ENCODE assay signal across 8 cellular contexts in genomic region chr9:34522971-34523797, GRCh38. TPM values are rescaled to one million over a fixed set of nuclear protein-coding genes. Genes with fewer than 3 reads are reported as not detected.
DNase-seq lines count a peak whose midpoint lies in the region; ATAC-seq and TF ChIP-seq lines count a peak whose summit lies in the region.

Gene ENHO, minus strand, starts transcription at chr9:34522990. Its CDS starts 1,295 bp downstream, at chr9:34521695.

- peak; percentile 89 for ATAC-seq in HG02759 (IDR thresholded peaks at IDR 0.05; ENCODE audit: unreplicated experiment)
- ATAC-seq in T-helper 17 cell = peak; percentile 98

- H3K27me3 ChIP-seq in left ventricle myocardium inferior (ENCODE audit: low read depth) = no peaks in the 10 kb centered on the region

- intact Hi-C loops in left ventricle myocardium inferior (cut with micrococcal nuclease) = no loop called here

- H3K9me3 ChIP-seq in T-helper 17 cell (ENCODE audit: control insufficient read depth, low read length, poor library complexity, severe bottlenecking) (no peaks in the 10 kb centered on the region), left ventricle myocardium inferior (replicated peaks) (no peaks in the 10 kb centered on the region)

- no peak within 1 kb of the TSS for H3K27ac ChIP-seq in left ventricle myocardium inferior (replicated peaks)

- peaks cover 11% of the 10 kb centered on the region for H3K4me1 ChIP-seq in left ventricle myocardium inferior

- H3K36me3 ChIP-seq in left ventricle myocardium inferior = no peaks in the 10 kb centered on the region

- H3K27me3 Mint-ChIP-seq in T-helper 17 cell (peaks cover 20% of the 10 kb centered on the region), progenitor cell of endocrine pancreas (peaks cover 51% of the 10 kb centered on the region), type B pancreatic cell (peaks cover 48% of the 10 kb centered on the region)

- H3K9me3 Mint-ChIP-seq in progenitor cell of endocrine pancreas (ENCODE audit: low read depth) (no peaks in the 10 kb centered on the region), type B pancreatic cell (no peaks in the 10 kb centered on the region)

- H3K4me1 Mint-ChIP-seq in T-helper 17 cell = peaks cover 13% of the 10 kb centered on the region
- peaks cover 4% of the 10 kb centered on the region for H3K4me1 Mint-ChIP-seq in progenitor cell of endocrine pancreas (ENCODE audit: low read depth)
- peaks cover 16% of the 10 kb centered on the region for H3K4me1 Mint-ChIP-seq in type B pancreatic cell (ENCODE audit: unreplicated experiment)

- peak; percentile 96 for DNase-seq in GM10266 (ENCODE audit: extremely low spot score)
- peak; percentile 89 for DNase-seq in NCI-H1436 (lab: John Stamatoyannopoulos, UW)
- peak; percentile 84 to 90 (median 87) for DNase-seq in T-helper 17 cell
- DNase-seq in amygdala (lab: John Stamatoyannopoulos, UW) = peak in 55 of 56 donors; percentile 53 to 95 (median 85)
- peak; percentile 85 for DNase-seq in left ventricle myocardium inferior
- DNase-seq in progenitor cell of endocrine pancreas (ENCODE audit: low spot score, unreplicated experiment) = peak; percentile 87
- DNase-seq in type B pancreatic cell (ENCODE audit: extremely low spot score, unreplicated experiment) = peak; percentile 94

- no peaks in the 10 kb centered on the region for H3K36me3 Mint-ChIP-seq in T-helper 17 cell (ENCODE audit: low read depth)
- no peaks in the 10 kb centered on the region for H3K36me3 Mint-ChIP-seq in progenitor cell of endocrine pancreas (ENCODE audit: insufficient read depth)
- H3K36me3 Mint-ChIP-seq in type B pancreatic cell = no peaks in the 10 kb centered on the region

- H3K4me3 ChIP-seq in left ventricle myocardium inferior = peak within 1 kb of the TSS; percentile 69

- TF ChIP-seq CTCF in GM10266 (IDR thresholded peaks at IDR 0.05; ENCODE audit: control insufficient read depth, insufficient read depth, low read depth, missing control alignments) (no peak), left ventricle myocardium inferior (IDR thresholded peaks at IDR 0.05; ENCODE audit: borderline replicate concordance) (no peak), progenitor cell of endocrine pancreas (IDR thresholded peaks at IDR 0.05; ENCODE audit: unreplicated experiment) (no peak), type B pancreatic cell (conservative IDR thresholded peaks at IDR 0.05) (no peak)

- H3K27ac Mint-ChIP-seq in T-helper 17 cell (no peak within 1 kb of the TSS), progenitor cell of endocrine pancreas (no peak within 1 kb of the TSS), type B pancreatic cell (peak within 1 kb of the TSS; percentile 64)

- H3K4me3 Mint-ChIP-seq in T-helper 17 cell = peak within 1 kb of the TSS; percentile 87
- H3K4me3 Mint-ChIP-seq in progenitor cell of endocrine pancreas (ENCODE audit: low read depth) = peak within 1 kb of the TSS; percentile 70
- H3K4me3 Mint-ChIP-seq in type B pancreatic cell = peak within 1 kb of the TSS; percentile 88

RNA-seq across cellular contexts. Expression of gene ENHO, which starts in this region (rescaled TPM):
- 1 to 10 TPM in 1 of 2 donors, not detected in 1; 1.4 TPM for total RNA-seq in T-helper 17 cell
- total RNA-seq in left ventricle myocardium inferior = not detected
- 4.0 and 4.5 TPM in 2 replicates for total RNA-seq in progenitor cell of endocrine pancreas
- 0.95 and 5.5 TPM in 2 replicates for total RNA-seq in type B pancreatic cell (ENCODE audit: low replicate concordance)

Comparison
In these comparisons a context has a peak if more than half of its experiments do, and no peak if none do; other contexts are left out.
1. Peak in DNase-seq and H3K4me3 ChIP-seq in left ventricle myocardium inferior; RNA of the gene not detected or under 1 TPM.